Comparison of ENCODE assay signal across 8 cellular contexts in genomic region chr12:38906482-38907170, GRCh38. TPM values are rescaled to one million over a fixed set of nuclear protein-coding genes. Genes with fewer than 3 reads are reported as not detected.
DNase-seq lines count a peak whose midpoint lies in the region; ATAC-seq, FAIRE-seq and TF ChIP-seq lines count a peak whose summit lies in the region.

No MANE protein-coding gene starts in this region.

- H3K4me3 ChIP-seq in RWPE2 (ENCODE audit: severe bottlenecking) = peak overlapping the region; percentile 43
- H3K4me3 ChIP-seq in neuronal stem cell (ENCODE audit: low read length in 2 of 2) = peak overlapping the region; percentile 54 to 93

- no peak overlapping the region for H2AK5ac ChIP-seq in neuronal stem cell (ENCODE audit: low read depth, low read length)

- peak overlapping the region; percentile 83 for H3K9ac ChIP-seq in neuronal stem cell (ENCODE audit: low read depth, low read length, poor library complexity)

- H3K79me1 ChIP-seq in neuronal stem cell (ENCODE audit: low read depth, low read length) = peaks cover 2% of the 10 kb centered on the region

- no peak overlapping the region for H2BK12ac ChIP-seq in neuronal stem cell (ENCODE audit: low read length)

- H3K4ac ChIP-seq in neuronal stem cell (ENCODE audit: low read length) = no peak overlapping the region

- H3K14ac ChIP-seq in neuronal stem cell (ENCODE audit: low read length) = no peak overlapping the region

- H2BK5ac ChIP-seq in neuronal stem cell (ENCODE audit: low read length) = peak overlapping the region; percentile 90

- peak; percentile 93 for TF ChIP-seq CTCF in RWPE2 (IDR thresholded peaks at IDR 0.05; ENCODE audit: poor library complexity, severe bottlenecking)

- H3K18ac ChIP-seq in neuronal stem cell (ENCODE audit: low read length) = peak overlapping the region; percentile 97

- H3K4me1 ChIP-seq in RWPE2 (ENCODE audit: insufficient read depth, poor library complexity, severe bottlenecking) = no peaks in the 10 kb centered on the region
- no peaks in the 10 kb centered on the region for H3K4me1 ChIP-seq in neuronal stem cell (ENCODE audit: control insufficient read depth in 2 of 2, insufficient read depth in 1 of 2, low read depth in 1 of 2, low read length in 2 of 2)

- no peak for FAIRE-seq in frontal cortex (lab: Jason Lieb, UNC)

- H4K91ac ChIP-seq in neuronal stem cell (ENCODE audit: low read depth, low read length, poor library complexity) = no peak overlapping the region

- no peaks in the 10 kb centered on the region for H3K36me3 ChIP-seq in RWPE2 (ENCODE audit: low read depth)
- H3K36me3 ChIP-seq in neuronal stem cell (replicated peaks in 1 of 2; ENCODE audit: control insufficient read depth in 2 of 2, insufficient read depth in 2 of 2, low read length in 2 of 2) = no peaks in the 10 kb centered on the region

- H3K27ac ChIP-seq in RWPE2 (ENCODE audit: poor library complexity, severe bottlenecking) = peak overlapping the region; percentile 71
- no peak overlapping the region for H3K27ac ChIP-seq in neuronal stem cell (replicated peaks; ENCODE audit: low read length)

- DNase-seq in Caki2 (ENCODE audit: low read depth) = peak; percentile 92
- DNase-seq in RWPE2 (ENCODE audit: low spot score) = peak; percentile 83
- peak; percentile 54 for DNase-seq in activated gamma-delta T cell treated with Interleukin-2 at 50 U/mL for 16 hours
- DNase-seq in frontal cortex (ENCODE audit: low spot score in 2 of 2) = peak; percentile 48 to 71
- DNase-seq in neuronal stem cell (ENCODE audit: low spot score) = peak; percentile 88
- DNase-seq in superior temporal gyrus (ENCODE audit: extremely low spot score) = peak; percentile 79

- peak overlapping the region; percentile 58 for H3K23ac ChIP-seq in neuronal stem cell (ENCODE audit: low read depth, low read length, poor library complexity)

- in situ Hi-C loops in Caki2 (cut with HindIII; ENCODE audit: low pct_unique_long_range_greater_than_20kb, low sequenced_read_pairs) = no loop called here

- peak overlapping the region; percentile 94 for H3K4me2 ChIP-seq in neuronal stem cell (ENCODE audit: insufficient read depth, low read length, poor library complexity, severe bottlenecking)

- H4K8ac ChIP-seq in neuronal stem cell (ENCODE audit: low read depth, low read length) = peak overlapping the region; percentile 76

- H2BK120ac ChIP-seq in neuronal stem cell (ENCODE audit: low read depth, low read length) = no peak overlapping the region

- peak; percentile 63 for ATAC-seq in GM19452 (IDR thresholded peaks at IDR 0.05; ENCODE audit: unreplicated experiment)
- peak; percentile 56 for ATAC-seq in HG03565 (IDR thresholded peaks at IDR 0.05; ENCODE audit: unreplicated experiment)
- peak; percentile 77 for ATAC-seq in RWPE2 (ENCODE audit: low read depth)

- peak overlapping the region; percentile 91 for H2AFZ ChIP-seq in neuronal stem cell (ENCODE audit: low read length)

- H3K27me3 ChIP-seq in RWPE2 (ENCODE audit: insufficient read depth, poor library complexity, severe bottlenecking) (no peaks in the 10 kb centered on the region), neuronal stem cell (ENCODE audit: control insufficient read depth in 3 of 3, insufficient read depth in 3 of 3, low read depth in 1 of 3, low read length in 3 of 3) (peaks cover 0 to 3% (median 0%) of the 10 kb centered on the region in 3 experiments)

- no peak overlapping the region for H2BK15ac ChIP-seq in neuronal stem cell (ENCODE audit: low read length)

- WGBS in neuronal stem cell (ENCODE audit: extremely low coverage in 2 of 2, insufficient read length in 2 of 2, insufficient replicate concordance in 1 of 2), 2 donors = no CpG with 5 or more reads among the region's 36 CpGs

- no peaks in the 10 kb centered on the region for H3K9me3 ChIP-seq in RWPE2 (ENCODE audit: severe bottlenecking)
- no peaks in the 10 kb centered on the region for H3K9me3 ChIP-seq in neuronal stem cell (replicated peaks in 1 of 2; ENCODE audit: control insufficient read depth in 2 of 2, insufficient read depth in 1 of 2, low read depth in 1 of 2, low read length in 2 of 2)

RNA-seq across cellular contexts. Expression of gene CPNE8, which starts 1.2 kb away (rescaled TPM):
- total RNA-seq in Caki2 (2014; rRNA removed; shearing (Covaris generic); ENCODE audit: low replicate concordance) = 17.1 and 20.4 TPM in 2 replicates
- total RNA-seq in frontal cortex = 32.6 TPM
- 5.4 TPM for polyA plus RNA-seq in neuronal stem cell (2013, experiment 1 of 2)
- 5.2 TPM for polyA plus RNA-seq in neuronal stem cell (2013, experiment 2 of 2)
